3 cellular contexts compared by ENCODE assay signal in the genomic region with DNA sequence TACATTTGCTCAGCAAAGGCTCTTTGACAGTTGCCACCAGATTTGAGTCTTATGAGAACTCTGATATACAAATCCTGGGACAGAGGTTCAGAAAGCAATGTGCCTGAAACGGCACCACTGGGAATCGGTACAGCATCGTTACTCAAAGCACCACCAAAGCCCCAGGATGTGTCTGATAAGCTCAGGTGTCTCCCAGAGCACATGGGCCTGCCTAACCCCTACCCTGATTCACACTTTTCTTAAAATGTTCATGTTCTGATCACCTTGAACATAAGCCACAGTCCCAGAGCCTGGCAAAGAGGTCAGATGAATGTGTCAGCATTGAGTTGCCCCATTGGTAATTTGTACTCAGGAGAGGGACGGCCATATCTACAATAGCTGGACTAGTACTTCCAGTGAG.
"Had no signal": no experiment of that assay in that cellular context is flagged by ENCODE, and none has a peak within 500 bp of the region (broad histone marks: within the 10 kb centered on the region; RNA-seq: fewer than 3 reads in every experiment).

No MANE protein-coding gene starts in this region.

- H3K4me3 ChIP-seq: GM12878 had no signal

- DNase-seq: GDM1, GF-D8 had no signal
